ENCODE assay signal across 8 cellular contexts in the genomic region with DNA sequence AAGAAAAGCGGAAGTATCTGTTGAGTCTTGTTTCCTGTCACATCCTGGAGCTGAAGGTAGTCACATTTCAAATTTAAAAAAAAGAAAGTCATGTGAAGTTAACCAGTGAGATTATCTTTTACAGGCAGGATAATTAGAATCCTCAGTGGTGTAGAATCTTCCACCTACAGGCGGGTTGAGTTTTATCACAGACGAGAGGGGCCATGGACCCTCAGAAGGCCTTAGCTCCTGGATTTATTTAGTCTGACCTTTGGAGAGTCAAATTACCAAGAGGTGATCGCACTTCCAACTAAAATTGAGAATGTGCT. TPM values are rescaled to one million over a fixed set of nuclear protein-coding genes. Genes with fewer than 3 reads are reported as not detected.
DNase-seq lines count a peak whose midpoint lies in the region; ATAC-seq and TF ChIP-seq lines count a peak whose summit lies in the region.
"Had no signal": no experiment of that assay in that cellular context is flagged by ENCODE, and none has a peak within 500 bp of the region (broad histone marks: within the 10 kb centered on the region; RNA-seq: fewer than 3 reads in every experiment).

No MANE protein-coding gene starts in this region.

- H3K9me3 ChIP-seq in Peyer's patch (no peaks in the 10 kb centered on the region), spleen (peaks cover 0 to 4% (median 0%) of the 10 kb centered on the region in 8 donors)

- TF ChIP-seq CTCF in Peyer's patch (IDR thresholded peaks at IDR 0.05) (no peak), endothelial cell (IDR thresholded peaks at IDR 0.05; ENCODE audit: unreplicated experiment) (no peak), spleen (IDR thresholded peaks at IDR 0.05 in 8 of 11, conservative IDR thresholded peaks at IDR 0.05 in 3 of 11) (peak in 2 of 11 experiments; percentile 2 to 8)

- no peak for ATAC-seq in GM18505 (IDR thresholded peaks at IDR 0.05; ENCODE audit: unreplicated experiment)
- ATAC-seq: SK-N-SH treated with all-trans-retinoic acid at 6 μM for 48 hours had no signal

- no peaks in the 10 kb centered on the region for H3K9me3 Mint-ChIP-seq in endothelial cell (ENCODE audit: unreplicated experiment)

- H3K27ac ChIP-seq in Peyer's patch (peak overlapping the region; percentile 25 to 87 (median 63)), spleen (peak overlapping the region; percentile 51 to 96 (median 92))

- peaks cover 27% of the 10 kb centered on the region for H3K4me1 Mint-ChIP-seq in endothelial cell (ENCODE audit: unreplicated experiment)

- peak overlapping the region; percentile 99 for H3K27ac Mint-ChIP-seq in endothelial cell (ENCODE audit: unreplicated experiment)

- peak overlapping the region; percentile 76 for H3K4me3 Mint-ChIP-seq in endothelial cell (ENCODE audit: unreplicated experiment)

- no peaks in the 10 kb centered on the region for H3K36me3 Mint-ChIP-seq in endothelial cell (ENCODE audit: low read depth, unreplicated experiment)

- no peaks in the 10 kb centered on the region for H3K36me3 ChIP-seq in Peyer's patch
- no peaks in the 10 kb centered on the region for H3K36me3 ChIP-seq in spleen
- H3K36me3 ChIP-seq in H7 (replicated peaks; ENCODE audit: control insufficient read depth, insufficient read depth, low read length) = no peaks in the 10 kb centered on the region

- DNase-seq in Peyer's patch (no peak), endothelial cell (ENCODE audit: low spot score) (no peak), spleen (no peak), NCI-H2081 (lab: John Stamatoyannopoulos, UW) (no peak), H7 (no peak)
- no peak for DNase-seq in stimulated activated CD4-positive, alpha-beta T cell treated with anti-CD3 and anti-CD28 coated beads, Interleukin-4, amount 100 ng/mL, for 1 hour

- H3K4me1 ChIP-seq in Peyer's patch (peaks cover 0 to 12% (median 9%) of the 10 kb centered on the region in 4 donors), spleen (peaks cover 11 to 84% (median 57%) of the 10 kb centered on the region in 6 donors)

- TF ChIP-seq POLR2A in GM18505 (IDR thresholded peaks at IDR 0.05; ENCODE audit: borderline replicate concordance, extremely low read depth, insufficient read depth, insufficient read length) (peak; percentile 1), Peyer's patch (IDR thresholded peaks at IDR 0.05) (no peak), spleen (IDR thresholded peaks at IDR 0.05) (no peak)

- peaks cover 5% of the 10 kb centered on the region for H3K27me3 Mint-ChIP-seq in endothelial cell (ENCODE audit: unreplicated experiment)

- H3K27me3 ChIP-seq in Peyer's patch (no peaks in the 10 kb centered on the region), spleen (replicated peaks in 1 of 7) (no peaks in the 10 kb centered on the region), H7 (ENCODE audit: control insufficient read depth, insufficient read depth, low read length) (no peaks in the 10 kb centered on the region)

- intact Hi-C loops in spleen (cut with DNase I; ENCODE audit: low total_unique reads) = no loop called here

- WGBS in spleen, 5 donors = 22 to 37% (median 31%) methylated on average over 4 of the region's 4 CpGs

- H3K4me3 ChIP-seq in Peyer's patch (no peak overlapping the region), spleen (peak overlapping the region in 4 of 8 donors; percentile 34 to 70 (median 44)), H7 (ENCODE audit: insufficient read depth, low read depth, low read length) (no peak overlapping the region)

RNA-seq across cellular contexts. Expression of gene GNG2, which starts 13.0 kb away (rescaled TPM):
- 10 to 100 TPM in 2 of 4 donors, 1 to 10 TPM in 2; 6.0 to 44.6 (median 9.7) TPM for total RNA-seq in Peyer's patch
- 80.8 TPM for total RNA-seq in endothelial cell (ENCODE audit: unreplicated experiment)
- 100 to 1,000 TPM in 5 of 7 donors, 10 to 100 TPM in 2; 77.4 to 180 (median 112) TPM for total RNA-seq in spleen
- polyA plus RNA-seq in spleen = 10 to 100 TPM; 23.6 to 36.8 (median 30.7) TPM
- total RNA-seq in H7 (2014; rRNA removed; shearing (Covaris generic)) = 4.7 and 5.9 TPM in 2 replicates
